In genomic region chr2:217220228-217221013, GRCh38 we compare ENCODE assay signal across 13 cellular contexts.
DNase-seq lines count a peak whose midpoint lies in the region; ATAC-seq lines count a peak whose summit lies in the region.
"Had no signal": no experiment of that assay in that cellular context is flagged by ENCODE, and none has a peak within 500 bp of the region (broad histone marks: within the 10 kb centered on the region; RNA-seq: fewer than 3 reads in every experiment).

No MANE protein-coding gene starts in this region.

- ATAC-seq in left colon (no peak), GM18858 (IDR thresholded peaks at IDR 0.05; ENCODE audit: unreplicated experiment) (no peak), HG03469 (IDR thresholded peaks at IDR 0.05; ENCODE audit: unreplicated experiment) (no peak)
- no peak for ATAC-seq in stimulated activated naive CD8-positive, alpha-beta T cell treated with anti-CD3 and anti-CD28 coated beads, Interleukin-15, Interleukin-2, amounts not matched to agents 100 U/mL and 50 U/mL, for 24 hours
- ATAC-seq: gastroesophageal sphincter, mucosa of descending colon had no signal

- DNase-seq in KG1 (lab: John Stamatoyannopoulos, UW) = peak; percentile 13
- DNase-seq in amniotic epithelial cell (ENCODE audit: low read depth) = peak; percentile 68
- DNase-seq in iris pigment epithelial cell (ENCODE audit: low read depth) = peak; percentile 69
- DNase-seq in left colon = no peak
- no peak for DNase-seq in stimulated activated naive CD8-positive, alpha-beta T cell treated with anti-CD3 and anti-CD28 coated beads, Interleukin-15, Interleukin-2, amounts not matched to agents 100 U/mL and 50 U/mL, for 24 hours
- DNase-seq: CD8-positive, alpha-beta memory T cell; immature natural killer cell; NCI-H1436; WERI-Rb-1 had no signal

- intact Hi-C loops in left colon (cut with DNase I, micrococcal nuclease) = no loop called here

Comparison
In these comparisons a context has a peak if more than half of its experiments do, and no peak if none do; other contexts are left out.
1. DNase-seq: peak in KG1 (single experiment), amniotic epithelial cell (single experiment) and iris pigment epithelial cell (single experiment); none in left colon (0 of 2) and stimulated activated naive CD8-positive, alpha-beta T cell treated with anti-CD3 and anti-CD28 coated beads, Interleukin-15, Interleukin-2, amounts not matched to agents 100 U/mL and 50 U/mL, for 24 hours (single experiment).